ENCODE assay signal across 24 cellular contexts in the genomic region with DNA sequence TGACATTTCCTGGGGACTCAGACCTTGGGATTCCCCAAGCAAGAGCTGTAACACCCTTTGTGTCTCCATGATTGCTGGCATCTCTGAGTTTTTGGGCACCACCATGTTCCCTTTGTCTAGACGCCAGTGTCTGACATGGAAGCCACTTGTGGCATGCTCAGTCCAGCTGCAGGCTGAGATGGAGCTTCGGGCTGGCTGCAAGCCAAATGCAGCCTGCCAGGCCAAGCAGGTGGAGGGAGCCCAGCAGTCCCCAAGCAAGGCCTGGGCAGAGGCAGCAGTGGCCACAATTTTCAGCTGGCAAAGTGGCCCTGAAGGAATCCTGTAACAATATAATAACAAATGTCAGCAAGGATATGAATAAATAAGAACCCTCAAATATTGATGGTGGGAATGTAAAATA.
DNase-seq lines count a peak whose midpoint lies in the region; ATAC-seq and TF ChIP-seq lines count a peak whose summit lies in the region.
"Had no signal": no experiment of that assay in that cellular context is flagged by ENCODE, and none has a peak within 500 bp of the region (broad histone marks: within the 10 kb centered on the region; RNA-seq: fewer than 3 reads in every experiment).

No MANE protein-coding gene starts in this region.

- 93% methylated on average over 2 of the region's 2 CpGs for WGBS in mammary epithelial cell (ENCODE audit: low coverage, missing lambda C conversion rate)
- 78% methylated on average over 2 of the region's 2 CpGs; no CpG with 5 or more reads in 1 of the 2 donors for WGBS in transverse colon (ENCODE audit: low coverage in 1 of 2), 2 donors

- H3K27me3 ChIP-seq in mammary epithelial cell (ENCODE audit: insufficient read depth, low read length) (no peaks in the 10 kb centered on the region), breast epithelium (no peaks in the 10 kb centered on the region), transverse colon (no peaks in the 10 kb centered on the region)
- H3K27me3 ChIP-seq: BLaER1 treated with 17β-estradiol and CSF1 and Interleukin-3, amounts not matched to agents 10 nM and 100 nM had no signal

- in situ Hi-C loops in mammary epithelial cell (cut with MboI; ENCODE audit: low sequenced_read_pairs in 2 of 2) (no loop called here), transverse colon (cut with MboI; ENCODE audit: low pct_ligation_motif_present in 1 of 4, low pct_unique_long_range_greater_than_20kb in 1 of 4, low sequenced_read_pairs in 3 of 4) (no loop called here)

- H3K27ac ChIP-seq in mammary epithelial cell (ENCODE audit: insufficient read depth, low read depth, low read length) (no peak overlapping the region), breast epithelium (no peak overlapping the region), transverse colon (no peak overlapping the region)
- H3K27ac ChIP-seq: BLaER1 treated with 17β-estradiol and CSF1 and Interleukin-3, amounts not matched to agents 10 nM and 100 nM; SK-N-MC had no signal

- H3K4me3 Mint-ChIP-seq in stimulated activated memory B cell treated with anti-CD40 and anti-IgM and Interleukin-4, amounts not matched to agents 10 μg/mL and 1 μg/mL and 100 μg/mL, for 72 hours = no peak overlapping the region
- H3K4me3 Mint-ChIP-seq: CD4-positive, alpha-beta T cell; H9 had no signal

- H3K27me3 Mint-ChIP-seq in stimulated activated memory B cell treated with anti-CD40 and anti-IgM and Interleukin-4, amounts not matched to agents 10 μg/mL and 1 μg/mL and 100 μg/mL, for 72 hours = no peaks in the 10 kb centered on the region
- H3K27me3 Mint-ChIP-seq: CD4-positive, alpha-beta T cell had no signal

- no peak overlapping the region for H3K9ac ChIP-seq in mammary epithelial cell (ENCODE audit: insufficient read depth, low read length)
- H3K9ac ChIP-seq: BLaER1 treated with 17β-estradiol and CSF1 and Interleukin-3, amounts not matched to agents 10 nM and 100 nM had no signal

- no TSS peak for BruUV-seq in mammary epithelial cell (replicated peaks; lab: Mats Ljungman, UMichigan)

- H3K4me2 ChIP-seq in mammary epithelial cell (ENCODE audit: insufficient read depth, low read depth, low read length) = no peak overlapping the region
- H3K4me2 ChIP-seq: BLaER1 treated with 17β-estradiol and CSF1 and Interleukin-3, amounts not matched to agents 10 nM and 100 nM had no signal

- CTCF ChIA-PET in mammary epithelial cell (lab: Charles Lee; ENCODE audit: low non-redundant PET) = no interaction called here

- TF ChIP-seq POLR2A in breast epithelium (IDR thresholded peaks at IDR 0.05) = no peak
- no peak for TF ChIP-seq POLR2A in transverse colon (IDR thresholded peaks at IDR 0.05)

- no peak for TF ChIP-seq CTCF in mammary epithelial cell (conservative IDR thresholded peaks at IDR 0.05 in 1 of 2, IDR thresholded peaks at IDR 0.05 in 1 of 2; ENCODE audit: extremely low read depth in 1 of 2, insufficient read depth in 1 of 2, low read depth in 1 of 2, low read length in 2 of 2)
- no peak for TF ChIP-seq CTCF in breast epithelium (IDR thresholded peaks at IDR 0.05)
- TF ChIP-seq CTCF in transverse colon (IDR thresholded peaks at IDR 0.05) = no peak

- intact Hi-C loops in mammary epithelial cell (cut with micrococcal nuclease) = no loop called here
- intact Hi-C loops in breast epithelium (cut with DNase I; ENCODE audit: low total_unique reads) = no loop called here
- intact Hi-C loops in transverse colon (cut with DNase I; ENCODE audit: low total_unique reads) = no loop called here

- no peaks in the 10 kb centered on the region for H3K9me3 ChIP-seq in mammary epithelial cell (replicated peaks; ENCODE audit: insufficient read depth, low read length)
- peaks cover 0 to 11% of the 10 kb centered on the region in 2 donors for H3K9me3 ChIP-seq in breast epithelium
- H3K9me3 ChIP-seq in transverse colon = no peaks in the 10 kb centered on the region

- H3K4me1 ChIP-seq in mammary epithelial cell (ENCODE audit: insufficient read depth, low read length) (peaks cover 10% of the 10 kb centered on the region), breast epithelium (no peaks in the 10 kb centered on the region), transverse colon (no peaks in the 10 kb centered on the region)
- H3K4me1 ChIP-seq: BLaER1 treated with 17β-estradiol and CSF1 and Interleukin-3, amounts not matched to agents 10 nM and 100 nM; Caco-2 had no signal

- H3K36me3 ChIP-seq in mammary epithelial cell (ENCODE audit: insufficient read depth, low read length) (no peaks in the 10 kb centered on the region), breast epithelium (no peaks in the 10 kb centered on the region), transverse colon (no peaks in the 10 kb centered on the region)

- peak; percentile 31 for ATAC-seq in stimulated activated memory B cell treated with anti-CD40 and anti-IgM and Interleukin-4, amounts not matched to agents 10 μg/mL and 1 μg/mL and 100 μg/mL, for 72 hours

- H2AFZ ChIP-seq in mammary epithelial cell (ENCODE audit: low read depth, low read length) = peak overlapping the region; percentile 14

- no peaks in the 10 kb centered on the region for H3K36me3 Mint-ChIP-seq in stimulated activated memory B cell treated with anti-CD40 and anti-IgM and Interleukin-4, amounts not matched to agents 10 μg/mL and 1 μg/mL and 100 μg/mL, for 72 hours

- peaks cover 15% of the 10 kb centered on the region for H3K9me3 Mint-ChIP-seq in stimulated activated memory B cell treated with anti-CD40 and anti-IgM and Interleukin-4, amounts not matched to agents 10 μg/mL and 1 μg/mL and 100 μg/mL, for 72 hours

- TF ChIP-seq RAD21 in Ishikawa (IDR thresholded peaks at IDR 0.05; ENCODE audit: low read depth) = no peak

- no peaks in the 10 kb centered on the region for H3K4me1 Mint-ChIP-seq in stimulated activated memory B cell treated with anti-CD40 and anti-IgM and Interleukin-4, amounts not matched to agents 10 μg/mL and 1 μg/mL and 100 μg/mL, for 72 hours
- H3K4me1 Mint-ChIP-seq: H9 had no signal

- TF ChIP-seq EP300 in Ishikawa (IDR thresholded peaks at IDR 0.05; ENCODE audit: borderline replicate concordance) (no peak), transverse colon (IDR thresholded peaks at IDR 0.05; ENCODE audit: low read depth) (no peak)

- DNase-seq in mammary epithelial cell (no peak), breast epithelium (ENCODE audit: low spot score in 2 of 2) (no peak), SHP77 treated with DMSO at 0.1 percent for 48 hours (lab: John Stamatoyannopoulos, UW) (peak; percentile 54), transverse colon (no peak), DMS79 (lab: John Stamatoyannopoulos, UW) (no peak)
- DNase-seq: Caco-2; CD4-positive, alpha-beta T cell; DND-41; H9; KBM-7; MV-4-11; NCI-H1105; NCI-H1436 treated with DMSO at 0.1 percent for 48 hours; NCI-H1930; NCI-H2107; NCI-H446 treated with DMSO at 0.1 percent for 48 hours; NCI-H526 treated with DMSO at 0.1 percent for 48 hours; NK-92 treated with Interleukin-12 subunit alpha and Interleukin-12 subunit beta, amount 100 ng/mL, for 24 hours; Right ventricle myocardium superior; RPMI8226 had no signal

- no peaks in the 10 kb centered on the region for H3K79me2 ChIP-seq in mammary epithelial cell (ENCODE audit: insufficient read depth, low read length)

- dilution Hi-C loops in mammary epithelial cell (cut with HindIII; ENCODE audit: low sequenced_read_pairs) = no loop called here

- H3K4me3 ChIP-seq in mammary epithelial cell (replicated peaks in 1 of 3; ENCODE audit: insufficient read depth in 1 of 3, low read depth in 2 of 3, low read length in 3 of 3) = no peak overlapping the region
- H3K4me3 ChIP-seq in breast epithelium = no peak overlapping the region
- H3K4me3 ChIP-seq in transverse colon = no peak overlapping the region
- H3K4me3 ChIP-seq: BLaER1 treated with 17β-estradiol and CSF1 and Interleukin-3, amounts not matched to agents 10 nM and 100 nM; SK-N-MC had no signal

- H4K20me1 ChIP-seq in mammary epithelial cell (ENCODE audit: insufficient read depth, low read length) = no peaks in the 10 kb centered on the region
- H4K20me1 ChIP-seq: BLaER1 treated with 17β-estradiol and CSF1 and Interleukin-3, amounts not matched to agents 10 nM and 100 nM had no signal

- no peak overlapping the region for H3K27ac Mint-ChIP-seq in stimulated activated memory B cell treated with anti-CD40 and anti-IgM and Interleukin-4, amounts not matched to agents 10 μg/mL and 1 μg/mL and 100 μg/mL, for 72 hours
- H3K27ac Mint-ChIP-seq: CD4-positive, alpha-beta T cell; H9 had no signal

TF ChIP-seq in Ishikawa, 13 proteins besides CTCF, POLR2A, EP300 and RAD21:
- TF ChIP-seq YY1 (IDR thresholded peaks at IDR 0.05; ENCODE audit: low read depth) (no peak), FOXM1 (IDR thresholded peaks at IDR 0.05; ENCODE audit: borderline replicate concordance, low read depth) (no peak), NFIC (IDR thresholded peaks at IDR 0.05) (0 out of 2 replicates have a peak, but pooled peaks have one; percentile 9)
